1 cellular context compared by ENCODE assay signal in genomic region chr17:44023545-44024270, GRCh38.
TF ChIP-seq lines count a peak whose summit lies in the region.

No MANE protein-coding gene starts in this region.

TF ChIP-seq in H1, 55 proteins besides CTCF, POLR2A, EP300 and RAD21:
- TF ChIP-seq ASH2L (IDR thresholded peaks at IDR 0.05; ENCODE audit: low read length): no peak
- TF ChIP-seq HDAC2 (IDR thresholded peaks at IDR 0.05; ENCODE audit: borderline replicate concordance in 1 of 2, low read depth in 2 of 2, low read length in 2 of 2): no peak
- TF ChIP-seq YY1 (IDR thresholded peaks at IDR 0.05; ENCODE audit: low read depth, low read length): no peak
- no peak for TF ChIP-seq HDAC6 (IDR thresholded peaks at IDR 0.05; ENCODE audit: low read depth, low read length)
- TF ChIP-seq TBP (IDR thresholded peaks at IDR 0.05; ENCODE audit: low read depth, low read length): no peak
